Comparison of ENCODE assay signal across 11 cellular contexts in genomic region chr13:71979616-71980015, GRCh38.
DNase-seq lines count a peak whose midpoint lies in the region; ATAC-seq and TF ChIP-seq lines count a peak whose summit lies in the region.
"Had no signal": no experiment of that assay in that cellular context is flagged by ENCODE, and none has a peak within 500 bp of the region (broad histone marks: within the 10 kb centered on the region; RNA-seq: fewer than 3 reads in every experiment).

No MANE protein-coding gene starts in this region.

- intact Hi-C loops in lower lobe of right lung (cut with DNase I): no loop called here

- TF ChIP-seq CTCF in HEK293 (tag by site-specific recombination; IDR thresholded peaks at IDR 0.05): no peak
- no peak for TF ChIP-seq CTCF in lower lobe of right lung (IDR thresholded peaks at IDR 0.05)
- TF ChIP-seq CTCF in osteoblast (IDR thresholded peaks at IDR 0.05; ENCODE audit: extremely low read depth, low read depth, low read length): no peak

- H3K27ac ChIP-seq in HEK293 (ENCODE audit: extremely low read depth, low read depth, low read length): no peak overlapping the region
- no peak overlapping the region for H3K27ac ChIP-seq in iPS DF 6.9 (ENCODE audit: low read length)
- no peak overlapping the region for H3K27ac ChIP-seq in lower lobe of right lung
- H3K27ac ChIP-seq in osteoblast (ENCODE audit: low read depth, low read length): no peak overlapping the region
- H3K27ac ChIP-seq in trophoblast cell (ENCODE audit: low read depth, low read length): no peak overlapping the region
- H3K27ac ChIP-seq: GM23248 had no signal

- H3K23ac ChIP-seq in trophoblast cell (ENCODE audit: low read length): no peak overlapping the region

- no peak overlapping the region for H4K8ac ChIP-seq in trophoblast cell (ENCODE audit: low read depth, low read length)

- DNase-seq in CMK (ENCODE audit: low read depth) (peak; percentile 26), OCI-M1 (lab: John Stamatoyannopoulos, UW) (peak; percentile 44), iPS DF 6.9 (ENCODE audit: low read depth, low spot score) (peak; percentile 22), lower lobe of right lung (no peak), osteoblast (ENCODE audit: insufficient read length, low spot score, missing footprints) (no peak), trophoblast cell (no peak)
- DNase-seq: EL, GM23248 had no signal

- H3K27me3 ChIP-seq in iPS DF 6.9 (ENCODE audit: control insufficient read depth, insufficient read depth, low read length) (no peaks in the 10 kb centered on the region), lower lobe of right lung (ENCODE audit: low read depth) (no peaks in the 10 kb centered on the region), osteoblast (ENCODE audit: insufficient read depth, low read length) (no peaks in the 10 kb centered on the region), trophoblast cell (ENCODE audit: insufficient read depth, low read length) (no peaks in the 10 kb centered on the region)

- H4K20me1 ChIP-seq in osteoblast (ENCODE audit: insufficient read depth, low read length): no peaks in the 10 kb centered on the region

- no peak overlapping the region for H3K18ac ChIP-seq in trophoblast cell (ENCODE audit: low read length)

- no peak overlapping the region for H3K14ac ChIP-seq in trophoblast cell (ENCODE audit: low read length)

- H3K36me3 ChIP-seq in HEK293 (ENCODE audit: control insufficient read depth in 2 of 2, insufficient read depth in 1 of 2, low read length in 2 of 2) (no peaks in the 10 kb centered on the region), iPS DF 6.9 (ENCODE audit: control insufficient read depth, insufficient read depth, low read length) (no peaks in the 10 kb centered on the region), lower lobe of right lung (no peaks in the 10 kb centered on the region), osteoblast (ENCODE audit: insufficient read depth, low read length) (no peaks in the 10 kb centered on the region), trophoblast cell (ENCODE audit: control insufficient read depth in 1 of 2, insufficient read depth in 2 of 2, low read length in 2 of 2) (no peaks in the 10 kb centered on the region)

- no peak overlapping the region for H2BK120ac ChIP-seq in trophoblast cell (ENCODE audit: insufficient read depth, low read length, poor library complexity)

- no peaks in the 10 kb centered on the region for H3K79me1 ChIP-seq in trophoblast cell (ENCODE audit: low read length)

- H3K4ac ChIP-seq in trophoblast cell (ENCODE audit: low read depth, low read length): no peak overlapping the region

- no peaks in the 10 kb centered on the region for H3K9me3 ChIP-seq in HEK293 (ENCODE audit: control insufficient read depth, insufficient read depth, low read depth, low read length)
- H3K9me3 ChIP-seq in iPS DF 6.9 (ENCODE audit: control insufficient read depth, insufficient read depth, low read length): no peaks in the 10 kb centered on the region
- no peaks in the 10 kb centered on the region for H3K9me3 ChIP-seq in lower lobe of right lung
- H3K9me3 ChIP-seq in osteoblast (ENCODE audit: low read depth, low read length): peaks cover 3% of the 10 kb centered on the region
- H3K9me3 ChIP-seq in trophoblast cell (ENCODE audit: insufficient read depth, low read depth, low read length): peaks cover 1% of the 10 kb centered on the region

- CTCF ChIA-PET in HEK293 (lab: Yijun Ruan, JAX): interaction anchor here (0.5 to 1.3 kb wide), 10 partner anchors 10 to 661 kb away, joined by 3 to 4 read pairs (median 3); no protein-coding TSS in a partner anchor

- no peak overlapping the region for H2AFZ ChIP-seq in osteoblast (ENCODE audit: low read length)
- H2AFZ ChIP-seq in trophoblast cell (ENCODE audit: insufficient read depth, low read length, poor library complexity): no peak overlapping the region
- H2AFZ ChIP-seq: GM23248 had no signal

- H3K4me2 ChIP-seq in osteoblast (ENCODE audit: insufficient read depth, low read length): no peak overlapping the region
- no peak overlapping the region for H3K4me2 ChIP-seq in trophoblast cell (ENCODE audit: low read length)

- no peak overlapping the region for H2BK5ac ChIP-seq in trophoblast cell (ENCODE audit: low read depth, low read length, poor library complexity)

- no peak overlapping the region for H4K12ac ChIP-seq in trophoblast cell (ENCODE audit: low read depth, low read length)

- no peak overlapping the region for H3K9ac ChIP-seq in trophoblast cell (ENCODE audit: low read length)
- H3K9ac ChIP-seq: GM23248 had no signal

- H3K79me2 ChIP-seq in osteoblast (ENCODE audit: insufficient read depth, low read length): no peaks in the 10 kb centered on the region
- H3K79me2 ChIP-seq in trophoblast cell (ENCODE audit: control insufficient read depth, insufficient read depth, low read length, poor library complexity): no peaks in the 10 kb centered on the region

- no peak overlapping the region for H2AK5ac ChIP-seq in trophoblast cell (ENCODE audit: low read length)

- no peak overlapping the region for H4K91ac ChIP-seq in trophoblast cell (ENCODE audit: low read depth, low read length)

- H2BK12ac ChIP-seq in trophoblast cell (ENCODE audit: low read length): no peak overlapping the region

- no peak overlapping the region for H3K4me3 ChIP-seq in HEK293 (ENCODE audit: low read depth, low read length)
- H3K4me3 ChIP-seq in iPS DF 6.9 (ENCODE audit: low read length): no peak overlapping the region
- no peak overlapping the region for H3K4me3 ChIP-seq in lower lobe of right lung
- no peak overlapping the region for H3K4me3 ChIP-seq in osteoblast (ENCODE audit: insufficient read depth, low read length)
- H3K4me3 ChIP-seq in trophoblast cell (ENCODE audit: low read depth, low read length): no peak overlapping the region
- H3K4me3 ChIP-seq: GM23248 had no signal

- POLR2A ChIA-PET in HEK293 (lab: Yijun Ruan, JAX): no interaction called here

- H3K4me1 ChIP-seq in HEK293 (ENCODE audit: control insufficient read depth, insufficient read depth, low read length) (no peaks in the 10 kb centered on the region), iPS DF 6.9 (ENCODE audit: control insufficient read depth, insufficient read depth, low read length) (0 out of 2 replicates have a peak, but pooled peaks cover 1% of the 10 kb centered on the region), lower lobe of right lung (no peaks in the 10 kb centered on the region), osteoblast (ENCODE audit: insufficient read depth, low read length) (no peaks in the 10 kb centered on the region), trophoblast cell (ENCODE audit: control insufficient read depth in 1 of 2, insufficient read depth in 2 of 2, low read length in 2 of 2) (no peaks in the 10 kb centered on the region)

- ATAC-seq in GM18498 (IDR thresholded peaks at IDR 0.05; ENCODE audit: unreplicated experiment) (no peak), lower lobe of right lung (no peak)
- ATAC-seq: activated CD4-positive, CD25-positive, alpha-beta regulatory T cell treated with anti-CD3 and anti-CD28 coated beads, Interleukin-2, amount 50 U/mL, for 24 hours had no signal

- no CpG with 5 or more reads among the region's 3 CpGs for WGBS in iPS DF 6.9 (ENCODE audit: insufficient coverage, insufficient read length)
- no CpG with 5 or more reads among the region's 3 CpGs for WGBS in trophoblast cell (ENCODE audit: extremely low coverage, insufficient coverage, insufficient read length)

TF ChIP-seq in HEK293, 187 proteins besides CTCF, POLR2A, EP300 and RAD21 (continues in another document):
- TF ChIP-seq TRIM28 (IDR thresholded peaks at IDR 0.05; ENCODE audit: borderline replicate concordance, low read length): 0 out of 2 replicates have a peak, but pooled peaks have one; percentile 21
- no peak for TF ChIP-seq ZXDB (tag by site-specific recombination; IDR thresholded peaks at IDR 0.05)
- TF ChIP-seq, protein P1, sequence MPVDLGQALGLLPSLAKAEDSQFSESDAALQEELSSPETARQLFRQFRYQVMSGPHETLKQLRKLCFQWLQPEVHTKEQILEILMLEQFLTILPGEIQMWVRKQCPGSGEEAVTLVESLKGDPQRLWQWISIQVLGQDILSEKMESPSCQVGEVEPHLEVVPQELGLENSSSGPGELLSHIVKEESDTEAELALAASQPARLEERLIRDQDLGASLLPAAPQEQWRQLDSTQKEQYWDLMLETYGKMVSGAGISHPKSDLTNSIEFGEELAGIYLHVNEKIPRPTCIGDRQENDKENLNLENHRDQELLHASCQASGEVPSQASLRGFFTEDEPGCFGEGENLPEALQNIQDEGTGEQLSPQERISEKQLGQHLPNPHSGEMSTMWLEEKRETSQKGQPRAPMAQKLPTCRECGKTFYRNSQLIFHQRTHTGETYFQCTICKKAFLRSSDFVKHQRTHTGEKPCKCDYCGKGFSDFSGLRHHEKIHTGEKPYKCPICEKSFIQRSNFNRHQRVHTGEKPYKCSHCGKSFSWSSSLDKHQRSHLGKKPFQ (tag by site-specific recombination; IDR thresholded peaks at IDR 0.05): no peak
- TF ChIP-seq IKZF3 (tag by site-specific recombination; IDR thresholded peaks at IDR 0.05): no peak
- TF ChIP-seq ZEB2 (tag by site-specific recombination; IDR thresholded peaks at IDR 0.05): no peak
- peak; percentile 52; the same call in 1 of the 2 replicates for TF ChIP-seq PRDM10 (tag by site-specific recombination; IDR thresholded peaks at IDR 0.05)

Comparison
In these comparisons a context has a peak if more than half of its experiments do, and no peak if none do; other contexts are left out.
1. DNase-seq: peak in CMK (single experiment), OCI-M1 (single experiment) and iPS DF 6.9 (single experiment); none in lower lobe of right lung (single experiment), osteoblast (single experiment) and trophoblast cell (0 of 2).